Comparison of ENCODE assay signal across 1 cellular context in the genomic region with DNA sequence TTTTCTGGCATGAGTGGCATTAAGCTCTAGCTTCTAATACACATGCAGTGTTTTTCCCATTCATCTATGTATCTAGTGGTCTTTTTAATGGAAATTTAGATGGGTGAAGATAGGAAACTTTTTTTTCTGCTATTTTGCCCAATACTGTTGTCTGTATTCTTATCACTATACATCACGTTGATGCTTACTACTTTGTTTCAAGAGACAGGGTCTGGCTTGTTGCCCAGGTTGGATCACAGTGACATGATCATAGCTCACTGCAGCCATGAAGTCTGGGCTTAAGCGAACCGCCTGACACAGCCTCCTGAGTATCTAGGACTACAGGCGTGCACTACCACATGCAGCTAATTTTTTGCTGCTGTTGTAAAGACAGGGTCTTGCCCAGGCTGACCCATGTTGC.
TF ChIP-seq lines count a peak whose summit lies in the region.

No MANE protein-coding gene starts in this region.

TF ChIP-seq in K562, 482 proteins besides CTCF, POLR2A, EP300 and RAD21 (continued from another document):
- TF ChIP-seq CHD7 (IDR thresholded peaks at IDR 0.05; ENCODE audit: low read depth, low read length), result no peak
- no peak for TF ChIP-seq SRSF1 (IDR thresholded peaks at IDR 0.05; ENCODE audit: low read depth, low read length)
- TF ChIP-seq, protein P1, sequence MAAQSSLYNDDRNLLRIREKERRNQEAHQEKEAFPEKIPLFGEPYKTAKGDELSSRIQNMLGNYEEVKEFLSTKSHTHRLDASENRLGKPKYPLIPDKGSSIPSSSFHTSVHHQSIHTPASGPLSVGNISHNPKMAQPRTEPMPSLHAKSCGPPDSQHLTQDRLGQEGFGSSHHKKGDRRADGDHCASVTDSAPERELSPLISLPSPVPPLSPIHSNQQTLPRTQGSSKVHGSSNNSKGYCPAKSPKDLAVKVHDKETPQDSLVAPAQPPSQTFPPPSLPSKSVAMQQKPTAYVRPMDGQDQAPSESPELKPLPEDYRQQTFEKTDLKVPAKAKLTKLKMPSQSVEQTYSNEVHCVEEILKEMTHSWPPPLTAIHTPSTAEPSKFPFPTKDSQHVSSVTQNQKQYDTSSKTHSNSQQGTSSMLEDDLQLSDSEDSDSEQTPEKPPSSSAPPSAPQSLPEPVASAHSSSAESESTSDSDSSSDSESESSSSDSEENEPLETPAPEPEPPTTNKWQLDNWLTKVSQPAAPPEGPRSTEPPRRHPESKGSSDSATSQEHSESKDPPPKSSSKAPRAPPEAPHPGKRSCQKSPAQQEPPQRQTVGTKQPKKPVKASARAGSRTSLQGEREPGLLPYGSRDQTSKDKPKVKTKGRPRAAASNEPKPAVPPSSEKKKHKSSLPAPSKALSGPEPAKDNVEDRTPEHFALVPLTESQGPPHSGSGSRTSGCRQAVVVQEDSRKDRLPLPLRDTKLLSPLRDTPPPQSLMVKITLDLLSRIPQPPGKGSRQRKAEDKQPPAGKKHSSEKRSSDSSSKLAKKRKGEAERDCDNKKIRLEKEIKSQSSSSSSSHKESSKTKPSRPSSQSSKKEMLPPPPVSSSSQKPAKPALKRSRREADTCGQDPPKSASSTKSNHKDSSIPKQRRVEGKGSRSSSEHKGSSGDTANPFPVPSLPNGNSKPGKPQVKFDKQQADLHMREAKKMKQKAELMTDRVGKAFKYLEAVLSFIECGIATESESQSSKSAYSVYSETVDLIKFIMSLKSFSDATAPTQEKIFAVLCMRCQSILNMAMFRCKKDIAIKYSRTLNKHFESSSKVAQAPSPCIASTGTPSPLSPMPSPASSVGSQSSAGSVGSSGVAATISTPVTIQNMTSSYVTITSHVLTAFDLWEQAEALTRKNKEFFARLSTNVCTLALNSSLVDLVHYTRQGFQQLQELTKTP (IDR thresholded peaks at IDR 0.05; ENCODE audit: low read depth in 1 of 2, partially characterized antibody in 2 of 2), result no peak
- no peak for TF ChIP-seq LARP7 (IDR thresholded peaks at IDR 0.05)
- TF ChIP-seq IRF2 (CRISPR knock-in tag; IDR thresholded peaks at IDR 0.05), result no peak
- no peak for TF ChIP-seq ZNF24 (IDR thresholded peaks at IDR 0.05)
- no peak for TF ChIP-seq ZNF511 (CRISPR knock-in tag; IDR thresholded peaks at IDR 0.05)
- no peak for TF ChIP-seq STAT5A (IDR thresholded peaks at IDR 0.05; ENCODE audit: borderline replicate concordance, low read length)
- TF ChIP-seq CEBPG (CRISPR knock-in tag; IDR thresholded peaks at IDR 0.05), result no peak
- 0 out of 4 replicates have a peak, but pooled peaks of 1 of the 2 experiments have one; percentile 24 for TF ChIP-seq CEBPG (tag; conservative IDR thresholded peaks at IDR 0.05 in 1 of 2, IDR thresholded peaks at IDR 0.05 in 1 of 2)
- TF ChIP-seq NFIC (IDR thresholded peaks at IDR 0.05), result peak; percentile 73
